Comparison of ENCODE assay signal across 9 cellular contexts in the genomic region with DNA sequence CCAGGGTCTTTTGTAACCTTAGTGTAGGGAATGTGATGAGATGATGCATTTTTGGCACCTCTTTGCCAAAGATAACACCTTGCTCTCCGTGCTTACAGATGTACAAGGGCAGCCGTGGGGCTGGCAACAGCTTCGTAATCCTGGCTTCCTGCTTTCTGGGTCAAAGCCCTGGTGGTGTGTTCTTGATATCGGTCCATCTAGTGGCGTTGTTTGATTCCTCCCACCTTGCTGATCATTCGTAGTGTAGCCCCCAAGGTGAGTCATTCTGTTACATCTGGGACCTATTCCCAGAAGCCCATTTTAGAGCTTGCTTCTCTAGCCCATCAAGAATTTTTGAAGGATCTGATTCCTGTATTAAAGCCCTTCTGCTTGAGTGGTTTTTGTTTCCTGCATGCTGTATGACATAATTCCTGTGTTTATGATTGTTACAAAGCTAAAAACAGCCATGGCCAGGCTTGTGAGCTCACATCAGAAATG. TPM values are rescaled to one million over a fixed set of nuclear protein-coding genes. Genes with fewer than 3 reads are reported as not detected.
DNase-seq lines count a peak whose midpoint lies in the region; ATAC-seq, FAIRE-seq and TF ChIP-seq lines count a peak whose summit lies in the region.
"Had no signal": no experiment of that assay in that cellular context is flagged by ENCODE, and none has a peak within 500 bp of the region (broad histone marks: within the 10 kb centered on the region; RNA-seq: fewer than 3 reads in every experiment).

No MANE protein-coding gene starts in this region.

- no peak for TF ChIP-seq POLR2A in GM12878 (IDR thresholded peaks at IDR 0.05; ENCODE audit: low read depth, low read length)

- no peak overlapping the region for H3K9ac ChIP-seq in GM12878 (ENCODE audit: control insufficient read depth, insufficient read depth, low read length)

- H3K4me2 ChIP-seq in GM12878 (ENCODE audit: control insufficient read depth, insufficient read depth), result 0 out of 2 replicates have a peak overlapping the region, but pooled peaks have one; percentile 15

- peaks cover 0 to 2% (median 0%) of the 10 kb centered on the region in 7 donors for H3K9me3 Mint-ChIP-seq in CD4-positive, CD25-positive, alpha-beta regulatory T cell
- H3K9me3 Mint-ChIP-seq in naive thymus-derived CD8-positive, alpha-beta T cell, result peaks cover 0 to 3% (median 0%) of the 10 kb centered on the region in 9 donors

- SMC1A ChIA-PET in GM12878 (lab: Charles Lee; ENCODE audit: uncharacterized antibody, unreplicated experiment), result interaction anchor here (0.6 to 2.4 kb wide), 13 partner anchors 8 to 224 kb away, joined by 3 to 17 read pairs (median 3); a partner anchor contains a TSS

- no peaks in the 10 kb centered on the region for H4K20me1 ChIP-seq in GM12878 (ENCODE audit: control insufficient read depth, insufficient read depth)

- no peak for FAIRE-seq in GM12878 (lab: Jason Lieb, UNC)

- intact Hi-C loops in GM12878 (cut with micrococcal nuclease; ENCODE audit: unreplicated experiment), result no loop called here

- DNase-seq in CD4-positive, CD25-positive, alpha-beta regulatory T cell, result peak in 1 of 3 donors; percentile 35
- DNase-seq in MG63, result peak; percentile 58
- DNase-seq in GM12878 (ENCODE audit: low read depth, low spot score), result no peak
- peak in 4 of 10 donors; percentile 18 to 67 (median 30) for DNase-seq in naive thymus-derived CD8-positive, alpha-beta T cell
- DNase-seq in RKO (ENCODE audit: low spot score), result no peak
- DNase-seq in NCI-H524 (lab: John Stamatoyannopoulos, UW), result no peak

- peak overlapping the region; percentile 78 for H3K27ac ChIP-seq in CD4-positive, CD25-positive, alpha-beta regulatory T cell (ENCODE audit: insufficient read depth, low read length, poor library complexity, severe bottlenecking)
- no peak overlapping the region; the same call in 1 of the 2 replicates for H3K27ac ChIP-seq in GM12878 (ENCODE audit: control insufficient read depth, insufficient read depth)

- peaks cover 6% of the 10 kb centered on the region for H3K27me3 Mint-ChIP-seq in CD4-positive, CD25-positive, alpha-beta regulatory T cell
- no peaks in the 10 kb centered on the region for H3K27me3 Mint-ChIP-seq in naive thymus-derived CD8-positive, alpha-beta T cell

- in situ Hi-C loops in GM12878 (cut with MboI), result loop anchor here (10.0 kb wide), 1 partner anchor 774 kb away; no protein-coding TSS in a partner anchor

- TF ChIP-seq RAD21 in GM12878 (IDR thresholded peaks at IDR 0.05; ENCODE audit: insufficient read depth, low read depth, low read length), result no peak

- peak overlapping the region; percentile 63 to 97 (median 74) for H3K4me3 Mint-ChIP-seq in CD4-positive, CD25-positive, alpha-beta regulatory T cell
- peak overlapping the region; percentile 4 to 92 (median 59) for H3K4me3 Mint-ChIP-seq in naive thymus-derived CD8-positive, alpha-beta T cell

- CTCF ChIA-PET in GM12878 (lab: Yijun Ruan, JAX), result interaction anchor here (0.8 to 2.8 kb wide), 9 partner anchors 7 to 296 kb away, joined by 3 to 12 read pairs (median 7); no protein-coding TSS in a partner anchor

- H3K27ac Mint-ChIP-seq in CD4-positive, CD25-positive, alpha-beta regulatory T cell, result peak overlapping the region; percentile 91 to 94 (median 92)
- peak overlapping the region; percentile 78 to 96 (median 94) for H3K27ac Mint-ChIP-seq in naive thymus-derived CD8-positive, alpha-beta T cell

- peak overlapping the region; percentile 32; the same call in 1 of the 2 replicates for H2AFZ ChIP-seq in GM12878 (ENCODE audit: control insufficient read depth, low read depth, low read length)

- H3K9me3 ChIP-seq in CD4-positive, CD25-positive, alpha-beta regulatory T cell (ENCODE audit: control insufficient read depth in 2 of 2, low read length in 2 of 2), result no peaks in the 10 kb centered on the region
- no peaks in the 10 kb centered on the region; the same call in 1 of the 2 replicates for H3K9me3 ChIP-seq in MG63
- H3K9me3 ChIP-seq in GM12878 (replicated peaks; ENCODE audit: control insufficient read depth, insufficient read depth, low read length), result peaks cover 2% of the 10 kb centered on the region; the same call in 1 of the 3 replicates
- H3K9me3 ChIP-seq: Peyer's patch had no signal

- peak overlapping the region; percentile 57 for H3K4me3 ChIP-seq in CD4-positive, CD25-positive, alpha-beta regulatory T cell (ENCODE audit: low read depth, low read length)
- no peak overlapping the region for H3K4me3 ChIP-seq in MG63
- no peak overlapping the region for H3K4me3 ChIP-seq in GM12878
- H3K4me3 ChIP-seq: Peyer's patch had no signal

- no peak for TF ChIP-seq CTCF in GM12878 (IDR thresholded peaks at IDR 0.05 in 2 of 3, conservative IDR thresholded peaks at IDR 0.05 in 1 of 3; ENCODE audit: control insufficient read depth in 2 of 3, extremely low read depth in 1 of 3, insufficient read depth in 1 of 3, low read depth in 3 of 3, low read length in 3 of 3)

- no peak for TF ChIP-seq EP300 in GM12878 (IDR thresholded peaks at IDR 0.05; ENCODE audit: borderline replicate concordance in 1 of 2, control insufficient read depth in 1 of 2, low read depth in 2 of 2, low read length in 2 of 2)

- RAD21 ChIA-PET in GM12878 (lab: Charles Lee; ENCODE audit: unreplicated experiment), result interaction anchor here (1.2 to 7.2 kb wide), 4 partner anchors 153 to 281 kb away, joined by 3 to 64 read pairs (median 6); a partner anchor contains a TSS

- no peaks in the 10 kb centered on the region for H3K36me3 ChIP-seq in CD4-positive, CD25-positive, alpha-beta regulatory T cell (ENCODE audit: control insufficient read depth, insufficient read depth, low read length)
- H3K36me3 ChIP-seq in MG63 (no peaks in the 10 kb centered on the region), GM12878 (ENCODE audit: control insufficient read depth in 2 of 2, insufficient read depth in 2 of 2, low read length in 1 of 2) (no peaks in the 10 kb centered on the region)
- H3K36me3 ChIP-seq: Peyer's patch had no signal

- POLR2A ChIA-PET in GM12878 (lab: Charles Lee), result interaction anchor here (0.5 to 1.8 kb wide), 6 partner anchors 16 to 154 kb away, joined by 3 to 6 read pairs (median 3); no protein-coding TSS in a partner anchor
- POLR2A ChIA-PET in naive thymus-derived CD8-positive, alpha-beta T cell (lab: Charles Lee), result interaction anchor here (5.2 kb wide), 1 partner anchor 78 kb away, joined by 31 read pairs; no protein-coding TSS in a partner anchor

- BruUV-seq in GM12878 (replicated peaks; lab: Mats Ljungman, UMichigan), result no TSS peak

- H3K27me3 ChIP-seq in CD4-positive, CD25-positive, alpha-beta regulatory T cell (ENCODE audit: control insufficient read depth, insufficient read depth, low read length), result no peaks in the 10 kb centered on the region
- H3K27me3 ChIP-seq in MG63 (no peaks in the 10 kb centered on the region), GM12878 (replicated peaks in 1 of 2; ENCODE audit: control insufficient read depth in 2 of 2, insufficient read depth in 2 of 2, low read length in 1 of 2) (no peaks in the 10 kb centered on the region)
- H3K27me3 ChIP-seq: Peyer's patch had no signal

- no peak for ATAC-seq in CD4-positive, CD25-positive, alpha-beta regulatory T cell (ENCODE audit: low read depth in 2 of 2)
- ATAC-seq in GM12878, result no peak
- ATAC-seq in naive thymus-derived CD8-positive, alpha-beta T cell, result peak; percentile 19 to 29
- no peak for ATAC-seq in GM18502 (IDR thresholded peaks at IDR 0.05; ENCODE audit: poor library complexity, unreplicated experiment)
- no peak for ATAC-seq in GM19395 (IDR thresholded peaks at IDR 0.05; ENCODE audit: unreplicated experiment)

- H3K4me1 ChIP-seq in CD4-positive, CD25-positive, alpha-beta regulatory T cell (ENCODE audit: control insufficient read depth, insufficient read depth, low read length, poor library complexity, severe bottlenecking), result peaks cover 31% of the 10 kb centered on the region
- H3K4me1 ChIP-seq in GM12878 (ENCODE audit: control insufficient read depth, insufficient read depth, low read length), result peaks cover 16% of the 10 kb centered on the region

- 76% methylated on average over 6 of the region's 6 CpGs for WGBS in GM12878 (ENCODE audit: insufficient coverage, insufficient replicate concordance, low lambda C conversion rate, missing lambda C conversion rate)

- H3K79me2 ChIP-seq in GM12878 (ENCODE audit: control insufficient read depth, insufficient read depth, low read length), result peaks cover 6% of the 10 kb centered on the region

- H3K36me3 Mint-ChIP-seq in CD4-positive, CD25-positive, alpha-beta regulatory T cell, result no peaks in the 10 kb centered on the region
- H3K36me3 Mint-ChIP-seq in naive thymus-derived CD8-positive, alpha-beta T cell, result no peaks in the 10 kb centered on the region

- H3K4me1 Mint-ChIP-seq in CD4-positive, CD25-positive, alpha-beta regulatory T cell, result peaks cover 6 to 64% (median 36%) of the 10 kb centered on the region in 4 donors
- H3K4me1 Mint-ChIP-seq in naive thymus-derived CD8-positive, alpha-beta T cell, result peaks cover 26 to 72% (median 64%) of the 10 kb centered on the region in 4 donors

RNA-seq across cellular contexts. Expression of a gene that starts 7.0 kb away (rescaled TPM):
- total RNA-seq in CD4-positive, CD25-positive, alpha-beta regulatory T cell, result 94.6 TPM
- polyA plus RNA-seq in CD4-positive, CD25-positive, alpha-beta regulatory T cell, result 100 to 1,000 TPM; 134 to 165 (median 143) TPM
- total RNA-seq in MG63 (2014; rRNA removed; shearing (Covaris generic); ENCODE audit: low replicate concordance), result 312 and 373 TPM in 2 replicates
- total RNA-seq in GM12878 (2013; cell fraction: nucleolus; rRNA removed), result 130 and 142 TPM in 2 replicates
- total RNA-seq in GM12878 (2014; rRNA removed), result 321 and 373 TPM in 2 replicates
- total RNA-seq in GM12878 (2014; rRNA removed; fragmentation: Illumina TruSeq; extraction: Trizol), result 454 and 466 TPM in 2 replicates
- total RNA-seq in GM12878 (2021), result 343 and 351 TPM in 2 replicates
- polyA plus RNA-seq in GM12878 (2011; ENCODE audit: low read depth), result 233 TPM
- 402 and 618 TPM in 2 replicates for polyA plus RNA-seq in GM12878 (2011; rRNA removed)
- polyA plus RNA-seq in GM12878 (2011; cell fraction: cytosol; rRNA removed), result 184 and 218 TPM in 2 replicates
- 162 and 191 TPM in 2 replicates for polyA plus RNA-seq in GM12878 (2011; cell fraction: nucleus; rRNA removed)
- polyA plus RNA-seq in GM12878 (2012), result 301 and 379 TPM in 2 replicates
- polyA plus RNA-seq in GM12878 (2014; fragmentation: Illumina TruSeq; extraction: Trizol), result 476 and 541 TPM in 2 replicates
- 100 to 1,000 TPM; 510 to 696 TPM for polyA plus RNA-seq in GM12878 (2014; fragmentation: Nextera tagmentation; extraction: Ambion mirVana)
- 293 and 348 TPM in 2 replicates for polyA plus RNA-seq in GM12878 (2014; rRNA removed)
- 100 to 1,000 TPM; 515 TPM for polyA plus RNA-seq in GM12878 (2016; fragmentation: Nextera tagmentation; extraction: Ambion mirVana)
- polyA minus RNA-seq in GM12878 (2011; rRNA and poly(A)+ RNA removed), result 267 and 316 TPM in 2 replicates
- polyA minus RNA-seq in GM12878 (2011; cell fraction: cytosol; rRNA and poly(A)+ RNA removed), result 119 and 142 TPM in 2 replicates
- polyA minus RNA-seq in GM12878 (2011; cell fraction: nucleus; rRNA and poly(A)+ RNA removed), result 56.3 and 75.4 TPM in 2 replicates
- total RNA-seq in naive thymus-derived CD8-positive, alpha-beta T cell, result 100 to 1,000 TPM; 145 to 148 TPM
- polyA plus RNA-seq in naive thymus-derived CD8-positive, alpha-beta T cell, result 100 to 1,000 TPM; 130 to 182 (median 168) TPM

RNA-seq across cellular contexts. Expression of a gene that starts 50.0 kb away (rescaled TPM):
- 24.6 TPM for total RNA-seq in CD4-positive, CD25-positive, alpha-beta regulatory T cell
- polyA plus RNA-seq in CD4-positive, CD25-positive, alpha-beta regulatory T cell, result 1 to 10 TPM; 5.4 to 9.2 (median 6.2) TPM
- total RNA-seq in MG63 (2014; rRNA removed; shearing (Covaris generic); ENCODE audit: low replicate concordance), result 28.3 and 41.5 TPM in 2 replicates
- total RNA-seq in GM12878 (2013; cell fraction: nucleolus; rRNA removed), result 50.2 and 57.6 TPM in 2 replicates
- total RNA-seq in GM12878 (2014; rRNA removed) (5.6 TPM in 2 replicates), GM12878 (2014; rRNA removed; fragmentation: Illumina TruSeq; extraction: Trizol) (5.5 and 5.8 TPM in 2 replicates), GM12878 (2021) (6.2 and 7.7 TPM in 2 replicates)
- 6.5 TPM for polyA plus RNA-seq in GM12878 (2011; ENCODE audit: low read depth)
- polyA plus RNA-seq in GM12878 (2011; rRNA removed) (13.3 and 14.2 TPM in 2 replicates), GM12878 (2014; fragmentation: Illumina TruSeq; extraction: Trizol) (7.3 and 7.4 TPM in 2 replicates), GM12878 (2014; fragmentation: Nextera tagmentation; extraction: Ambion mirVana) (10 to 100 TPM; 13.1 to 19.7 TPM), GM12878 (2014; rRNA removed) (3.2 and 4.2 TPM in 2 replicates), GM12878 (2016; fragmentation: Nextera tagmentation; extraction: Ambion mirVana) (1 to 10 TPM; 4.2 to 5.8 TPM)
- 10.4 and 11.7 TPM in 2 replicates for polyA plus RNA-seq in GM12878 (2011; cell fraction: cytosol; rRNA removed)
- polyA plus RNA-seq in GM12878 (2011; cell fraction: nucleus; rRNA removed), result 21.8 and 26.7 TPM in 2 replicates
- 7.1 and 8.8 TPM in 2 replicates for polyA plus RNA-seq in GM12878 (2012)
- 15.2 and 16.9 TPM in 2 replicates for polyA minus RNA-seq in GM12878 (2011; rRNA and poly(A)+ RNA removed)
- 2.9 and 6.9 TPM in 2 replicates for polyA minus RNA-seq in GM12878 (2011; cell fraction: cytosol; rRNA and poly(A)+ RNA removed)
- polyA minus RNA-seq in GM12878 (2011; cell fraction: nucleus; rRNA and poly(A)+ RNA removed), result 16.3 and 29.5 TPM in 2 replicates
- 10 to 100 TPM; 13.1 to 13.5 TPM for total RNA-seq in naive thymus-derived CD8-positive, alpha-beta T cell
- polyA plus RNA-seq in naive thymus-derived CD8-positive, alpha-beta T cell, result 1 to 10 TPM; 2.6 to 6.5 (median 5.4) TPM

RNA-seq across cellular contexts. Expression of a gene that starts 56.0 kb away (rescaled TPM):
- 72.8 TPM for total RNA-seq in CD4-positive, CD25-positive, alpha-beta regulatory T cell
- polyA plus RNA-seq in CD4-positive, CD25-positive, alpha-beta regulatory T cell, result 10 to 100 TPM; 22.6 to 37.6 (median 29.7) TPM
- 27.8 and 41.8 TPM in 2 replicates for total RNA-seq in MG63 (2014; rRNA removed; shearing (Covaris generic); ENCODE audit: low replicate concordance)
- total RNA-seq in GM12878 (2013; cell fraction: nucleolus; rRNA removed), result 55.7 and 58.8 TPM in 2 replicates
- total RNA-seq in GM12878 (2014; rRNA removed) (33.2 and 37.5 TPM in 2 replicates), GM12878 (2014; rRNA removed; fragmentation: Illumina TruSeq; extraction: Trizol) (64.8 and 67.3 TPM in 2 replicates), GM12878 (2021) (34.5 and 37.9 TPM in 2 replicates)
- 18.2 TPM for polyA plus RNA-seq in GM12878 (2011; ENCODE audit: low read depth)
- polyA plus RNA-seq in GM12878 (2011; rRNA removed) (41.5 and 70.4 TPM in 2 replicates), GM12878 (2014; fragmentation: Illumina TruSeq; extraction: Trizol) (52.1 and 65.5 TPM in 2 replicates), GM12878 (2014; fragmentation: Nextera tagmentation; extraction: Ambion mirVana) (10 to 100 TPM; 52.6 to 68.7 TPM), GM12878 (2014; rRNA removed) (20.8 and 29.5 TPM in 2 replicates), GM12878 (2016; fragmentation: Nextera tagmentation; extraction: Ambion mirVana) (10 to 100 TPM; 60.9 to 61.8 TPM)
- 10.1 and 10.4 TPM in 2 replicates for polyA plus RNA-seq in GM12878 (2011; cell fraction: cytosol; rRNA removed)
- polyA plus RNA-seq in GM12878 (2011; cell fraction: nucleus; rRNA removed), result 26.2 and 27.0 TPM in 2 replicates
- polyA plus RNA-seq in GM12878 (2012), result 29.6 and 31.7 TPM in 2 replicates
- 12.4 and 21.9 TPM in 2 replicates for polyA minus RNA-seq in GM12878 (2011; rRNA and poly(A)+ RNA removed)
- 10.6 and 12.6 TPM in 2 replicates for polyA minus RNA-seq in GM12878 (2011; cell fraction: cytosol; rRNA and poly(A)+ RNA removed)
- polyA minus RNA-seq in GM12878 (2011; cell fraction: nucleus; rRNA and poly(A)+ RNA removed), result 9.3 and 11.8 TPM in 2 replicates
- total RNA-seq in naive thymus-derived CD8-positive, alpha-beta T cell, result 10 to 100 TPM; 62.0 to 62.6 TPM
- 10 to 100 TPM; 20.0 to 21.9 (median 20.6) TPM for polyA plus RNA-seq in naive thymus-derived CD8-positive, alpha-beta T cell

Comparison
In these comparisons a context has a peak if more than half of its experiments do, and no peak if none do; other contexts are left out.
1. ATAC-seq: peak in naive thymus-derived CD8-positive, alpha-beta T cell (2 of 2); none in CD4-positive, CD25-positive, alpha-beta regulatory T cell (0 of 2), GM12878 (single experiment), GM18502 (single experiment) and GM19395 (single experiment).